ENCODE assay signal across 12 cellular contexts in genomic region chr1:107748529-107748928, GRCh38.
DNase-seq lines count a peak whose midpoint lies in the region; ATAC-seq, FAIRE-seq and TF ChIP-seq lines count a peak whose summit lies in the region.
"Had no signal": no experiment of that assay in that cellular context is flagged by ENCODE, and none has a peak within 500 bp of the region (broad histone marks: within the 10 kb centered on the region; RNA-seq: fewer than 3 reads in every experiment).

No MANE protein-coding gene starts in this region.

- CTCF ChIA-PET in MCF 10A (lab: Yijun Ruan, JAX) (interaction anchor here (0.5 to 7.8 kb wide), 36 partner anchors 16 to 1182 kb away, joined by 3 to 121 read pairs (median 3); no protein-coding TSS in a partner anchor), PC-9 (lab: Charles Lee) (interaction anchor here (0.6 to 1.6 kb wide), 4 partner anchors 37 to 472 kb away, joined by 3 to 11 read pairs (median 3); no protein-coding TSS in a partner anchor)

- H4K20me1 ChIP-seq in PC-9 (ENCODE audit: insufficient read depth) = no peaks in the 10 kb centered on the region

- DNase-seq in MCF 10A (ENCODE audit: unreplicated experiment) (peak; percentile 47), breast epithelium (ENCODE audit: low spot score in 2 of 2) (no peak), PC-9 (no peak), fibroblast of mammary gland (ENCODE audit: low read depth) (peak; percentile 27), upper lobe of right lung (no peak), endothelial cell (ENCODE audit: low spot score) (no peak), GM12891 (ENCODE audit: insufficient read length, low spot score) (no peak)
- DNase-seq: retina had no signal

- H2AFZ ChIP-seq in PC-9 = no peak overlapping the region

- H3K9me3 ChIP-seq in breast epithelium (no peaks in the 10 kb centered on the region), PC-9 (ENCODE audit: insufficient read depth, low read depth) (no peaks in the 10 kb centered on the region), upper lobe of right lung (no peaks in the 10 kb centered on the region)
- H3K9me3 ChIP-seq: thoracic aorta had no signal

- no peaks in the 10 kb centered on the region for H3K79me2 ChIP-seq in PC-9 (ENCODE audit: low read depth)

- no peaks in the 10 kb centered on the region for H3K4me1 Mint-ChIP-seq in MCF 10A (ENCODE audit: insufficient read depth, unreplicated experiment)
- H3K4me1 Mint-ChIP-seq in endothelial cell (ENCODE audit: unreplicated experiment) = peaks cover 6% of the 10 kb centered on the region

- no peak for TF ChIP-seq POLR2A in breast epithelium (IDR thresholded peaks at IDR 0.05)
- no peak for TF ChIP-seq POLR2A in GM12891 (IDR thresholded peaks at IDR 0.05; ENCODE audit: low read depth, low read length)

- TF ChIP-seq CTCF in MCF 10A (IDR thresholded peaks at IDR 0.05; ENCODE audit: unreplicated experiment) (peak; percentile 54), breast epithelium (IDR thresholded peaks at IDR 0.05) (peak in 1 of 3 donors; percentile 14), PC-9 (conservative IDR thresholded peaks at IDR 0.05) (peak; percentile 78), fibroblast of mammary gland (conservative IDR thresholded peaks at IDR 0.05; ENCODE audit: control insufficient read depth, insufficient read depth, low read depth, low read length) (peak; percentile 35), upper lobe of right lung (IDR thresholded peaks at IDR 0.05) (peak; percentile 24), endothelial cell (IDR thresholded peaks at IDR 0.05; ENCODE audit: unreplicated experiment) (no peak)

- intact Hi-C loops in MCF 10A (cut with micrococcal nuclease) (loop anchor here (1.0 to 5.0 kb wide), 4 partner anchors 101 to 606 kb away; partner anchors contain the start of gene NTNG1), breast epithelium (cut with DNase I; ENCODE audit: low total_unique reads) (no loop called here), PC-9 (cut with micrococcal nuclease; ENCODE audit: unreplicated experiment) (loop anchor here (5.0 kb wide), 1 partner anchor 221 kb away; no protein-coding TSS in a partner anchor), upper lobe of right lung (cut with DNase I) (no loop called here)

- H3K9me3 Mint-ChIP-seq in MCF 10A (ENCODE audit: unreplicated experiment) (no peaks in the 10 kb centered on the region), endothelial cell (ENCODE audit: unreplicated experiment) (no peaks in the 10 kb centered on the region)
- H3K9me3 Mint-ChIP-seq: dendritic cell treated with granulocyte-macrophage colony-stimulating factor and Interleukin-4, amounts not matched to agents 40 ng/mL and 50 ng/mL, for 4 days; T-helper 1 cell treated with Interleukin-12 subunit alpha and Interleukin-12 subunit beta and Interleukin-4 antibody, amounts not matched to agents 30 μg/mL and 1 μg/mL, for 36 hours had no signal

- no peak overlapping the region for H3K4me3 ChIP-seq in breast epithelium
- no peak overlapping the region for H3K4me3 ChIP-seq in PC-9
- H3K4me3 ChIP-seq in fibroblast of mammary gland (ENCODE audit: control insufficient read depth, low read depth, low read length) = no peak overlapping the region
- H3K4me3 ChIP-seq in upper lobe of right lung = no peak overlapping the region
- H3K4me3 ChIP-seq: thoracic aorta had no signal

- H3K27ac Mint-ChIP-seq in MCF 10A (ENCODE audit: low read depth, unreplicated experiment) (no peak overlapping the region), endothelial cell (ENCODE audit: unreplicated experiment) (no peak overlapping the region)
- H3K27ac Mint-ChIP-seq: dendritic cell treated with granulocyte-macrophage colony-stimulating factor and Interleukin-4, amounts not matched to agents 40 ng/mL and 50 ng/mL, for 4 days; T-helper 1 cell treated with Interleukin-12 subunit alpha and Interleukin-12 subunit beta and Interleukin-4 antibody, amounts not matched to agents 30 μg/mL and 1 μg/mL, for 36 hours had no signal

- no peaks in the 10 kb centered on the region for H3F3A ChIP-seq in PC-9 (ENCODE audit: insufficient read depth, low read depth)

- H3K36me3 Mint-ChIP-seq in MCF 10A (ENCODE audit: insufficient read depth, unreplicated experiment) (no peaks in the 10 kb centered on the region), endothelial cell (ENCODE audit: low read depth, unreplicated experiment) (peaks cover 20% of the 10 kb centered on the region)

- H3K27me3 Mint-ChIP-seq in MCF 10A (ENCODE audit: insufficient read depth, unreplicated experiment) (no peaks in the 10 kb centered on the region), endothelial cell (ENCODE audit: unreplicated experiment) (peaks cover 2% of the 10 kb centered on the region)
- H3K27me3 Mint-ChIP-seq: dendritic cell treated with granulocyte-macrophage colony-stimulating factor and Interleukin-4, amounts not matched to agents 40 ng/mL and 50 ng/mL, for 4 days had no signal

- H3K4me2 ChIP-seq in PC-9 = no peak overlapping the region

- no peaks in the 10 kb centered on the region for H3K27me3 ChIP-seq in breast epithelium
- H3K27me3 ChIP-seq in PC-9 (ENCODE audit: insufficient read depth, low read depth) = no peaks in the 10 kb centered on the region
- no peaks in the 10 kb centered on the region for H3K27me3 ChIP-seq in upper lobe of right lung

- no peak overlapping the region for H3K27ac ChIP-seq in breast epithelium
- no peak overlapping the region for H3K27ac ChIP-seq in PC-9
- H3K27ac ChIP-seq in upper lobe of right lung = no peak overlapping the region
- H3K27ac ChIP-seq: thoracic aorta had no signal

- H3K9me2 ChIP-seq in PC-9 (ENCODE audit: insufficient read depth) = no peaks in the 10 kb centered on the region

- H3K4me3 Mint-ChIP-seq in MCF 10A (ENCODE audit: unreplicated experiment) = no peak overlapping the region
- no peak overlapping the region for H3K4me3 Mint-ChIP-seq in endothelial cell (ENCODE audit: unreplicated experiment)
- H3K4me3 Mint-ChIP-seq: dendritic cell treated with granulocyte-macrophage colony-stimulating factor and Interleukin-4, amounts not matched to agents 40 ng/mL and 50 ng/mL, for 4 days; T-helper 1 cell treated with Interleukin-12 subunit alpha and Interleukin-12 subunit beta and Interleukin-4 antibody, amounts not matched to agents 30 μg/mL and 1 μg/mL, for 36 hours had no signal

- H3K4me1 ChIP-seq in breast epithelium (no peaks in the 10 kb centered on the region), PC-9 (replicated peaks; ENCODE audit: insufficient read depth) (no peaks in the 10 kb centered on the region), upper lobe of right lung (no peaks in the 10 kb centered on the region)

- no peak for ATAC-seq in upper lobe of right lung
- ATAC-seq in GM18502 (IDR thresholded peaks at IDR 0.05; ENCODE audit: poor library complexity, unreplicated experiment) = no peak

- H3K36me3 ChIP-seq in breast epithelium = no peaks in the 10 kb centered on the region
- H3K36me3 ChIP-seq in PC-9 (ENCODE audit: low read depth) = no peaks in the 10 kb centered on the region
- H3K36me3 ChIP-seq in upper lobe of right lung = no peaks in the 10 kb centered on the region
- H3K36me3 ChIP-seq: thoracic aorta had no signal

- FAIRE-seq in GM12891 (lab: Jason Lieb, UNC) = no peak

- POLR2A ChIA-PET in MCF 10A (lab: Yijun Ruan, JAX) (interaction anchor here (0.7 to 4.2 kb wide), 10 partner anchors 59 to 218 kb away, joined by 3 to 25 read pairs (median 4); no protein-coding TSS in a partner anchor), PC-9 (lab: Charles Lee; ENCODE audit: unreplicated experiment) (interaction anchor here (0.6 kb wide), 1 partner anchor 317 kb away, joined by 4 read pairs; no protein-coding TSS in a partner anchor)

- BruUV-seq in MCF 10A (replicated peaks; lab: Mats Ljungman, UMichigan) (no TSS peak), PC-9 (replicated peaks; lab: Mats Ljungman, UMichigan) (no TSS peak)

TF ChIP-seq in GM12891, 5 proteins besides CTCF, POLR2A, EP300 and RAD21:
- TF ChIP-seq TAF1 (IDR thresholded peaks at IDR 0.05; ENCODE audit: low read depth, low read length) (no peak), SPI1 (IDR thresholded peaks at IDR 0.05; ENCODE audit: low read depth, low read length) (no peak), POLR2AphosphoS5 (IDR thresholded peaks at IDR 0.05; ENCODE audit: low read depth, low read length) (no peak), PAX5 (IDR thresholded peaks at IDR 0.05; ENCODE audit: insufficient read depth, low read length, severe bottlenecking) (no peak), POU2F2 (IDR thresholded peaks at IDR 0.05; ENCODE audit: low read depth, low read length) (no peak)

Comparison
In these comparisons a context has a peak if more than half of its experiments do, and no peak if none do; other contexts are left out.
1. DNase-seq: peak in MCF 10A (single experiment) and fibroblast of mammary gland (single experiment); none in breast epithelium (0 of 2), PC-9 (0 of 2), upper lobe of right lung (single experiment), endothelial cell (single experiment) and GM12891 (single experiment).
2. intact Hi-C loops: an anchor here in MCF 10A (1.0 to 5.0 kb wide) and PC-9 (5.0 kb wide); none called in breast epithelium and upper lobe of right lung.